ENCODE assay signal across 1 cellular context in genomic region chr12:49880756-49881390, GRCh38.
TF ChIP-seq lines count a peak whose summit lies in the region.

No MANE protein-coding gene starts in this region.

TF ChIP-seq in IMR-90, 13 proteins besides CTCF, POLR2A, EP300 and RAD21:
- TF ChIP-seq RCOR1 (IDR thresholded peaks at IDR 0.05; ENCODE audit: insufficient replicate concordance, low read length) (no peak), FOS (IDR thresholded peaks at IDR 0.05; ENCODE audit: low read depth, low read length) (no peak), NFE2L2 (IDR thresholded peaks at IDR 0.05; ENCODE audit: low read depth, low read length) (no peak), RFX5 (IDR thresholded peaks at IDR 0.05; ENCODE audit: low read depth, low read length) (no peak), CEBPB (IDR thresholded peaks at IDR 0.05; ENCODE audit: low read depth, low read length) (no peak), MAZ (IDR thresholded peaks at IDR 0.05; ENCODE audit: borderline replicate concordance, low read depth, low read length) (no peak), USF2 (IDR thresholded peaks at IDR 0.05; ENCODE audit: low read depth, low read length) (no peak), SMC3 (IDR thresholded peaks at IDR 0.05; ENCODE audit: low read depth, low read length) (no peak), BHLHE40 (IDR thresholded peaks at IDR 0.05; ENCODE audit: low read depth, low read length) (no peak), MXI1 (IDR thresholded peaks at IDR 0.05; ENCODE audit: borderline replicate concordance, low read depth, low read length) (no peak), CHD1 (IDR thresholded peaks at IDR 0.05; ENCODE audit: low read depth, low read length) (no peak), MAFK (IDR thresholded peaks at IDR 0.05; ENCODE audit: low read depth, low read length) (no peak)
- TF ChIP-seq, protein P1, sequence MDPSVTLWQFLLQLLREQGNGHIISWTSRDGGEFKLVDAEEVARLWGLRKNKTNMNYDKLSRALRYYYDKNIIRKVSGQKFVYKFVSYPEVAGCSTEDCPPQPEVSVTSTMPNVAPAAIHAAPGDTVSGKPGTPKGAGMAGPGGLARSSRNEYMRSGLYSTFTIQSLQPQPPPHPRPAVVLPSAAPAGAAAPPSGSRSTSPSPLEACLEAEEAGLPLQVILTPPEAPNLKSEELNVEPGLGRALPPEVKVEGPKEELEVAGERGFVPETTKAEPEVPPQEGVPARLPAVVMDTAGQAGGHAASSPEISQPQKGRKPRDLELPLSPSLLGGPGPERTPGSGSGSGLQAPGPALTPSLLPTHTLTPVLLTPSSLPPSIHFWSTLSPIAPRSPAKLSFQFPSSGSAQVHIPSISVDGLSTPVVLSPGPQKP (IDR thresholded peaks at IDR 0.05; ENCODE audit: borderline replicate concordance, low read depth, low read length) = no peak
